In genomic region chr16:66294507-66294906, GRCh38 we compare ENCODE assay signal across 25 cellular contexts.
"Had no signal": no experiment of that assay in that cellular context is flagged by ENCODE, and none has a peak within 500 bp of the region (broad histone marks: within the 10 kb centered on the region; RNA-seq: fewer than 3 reads in every experiment).

No MANE protein-coding gene starts in this region.

- H3K27me3 Mint-ChIP-seq: activated CD4-positive, alpha-beta T cell treated with anti-CD3 and anti-CD28 coated beads for 36 hours had no signal

- H3K4me3 ChIP-seq: esophagus muscularis mucosa, gastrocnemius medialis had no signal

- H3K4me3 Mint-ChIP-seq: activated CD4-positive, alpha-beta T cell treated with anti-CD3 and anti-CD28 coated beads for 36 hours; activated CD4-positive, alpha-beta T cell treated with anti-CD3 and anti-CD28 coated beads, Interleukin-2, amount 10 ng/mL, durations not matched to agents 24 days and 14 days; activated CD8-positive, alpha-beta T cell treated with anti-CD3 and anti-CD28 coated beads for 36 hours; activated naive CD8-positive, alpha-beta T cell; activated T-helper 1 cell treated with anti-CD3 and anti-CD28 coated beads, Interleukin-12 subunit alpha, Interleukin-12 subunit beta, Interleukin-2, Interleukin-4 antibody, amounts not matched to agents 30 ng/mL and 10 ng/mL and 1 ng/mL, durations not matched to agents 14 hours and 24 hours and 36 hours; effector memory CD8-positive, alpha-beta T cell had no signal

- H3K27ac ChIP-seq: brain microvascular endothelial cell, esophagus muscularis mucosa, foreskin keratinocyte, gastrocnemius medialis had no signal

- ATAC-seq: activated CD4-positive, alpha-beta T cell treated with anti-CD3 and anti-CD28 coated beads for 36 hours; activated CD8-positive, alpha-beta T cell treated with anti-CD3 and anti-CD28 coated beads for 36 hours; effector memory CD8-positive, alpha-beta T cell; foreskin keratinocyte; gastrocnemius medialis had no signal

- H3K27me3 ChIP-seq: gastrocnemius medialis had no signal

- H3K27ac Mint-ChIP-seq: activated CD4-positive, alpha-beta T cell treated with anti-CD3 and anti-CD28 coated beads for 36 hours; activated CD4-positive, alpha-beta T cell treated with anti-CD3 and anti-CD28 coated beads, Interleukin-2, amount 10 ng/mL, durations not matched to agents 24 days and 14 days; activated CD8-positive, alpha-beta T cell treated with anti-CD3 and anti-CD28 coated beads for 36 hours; activated naive CD8-positive, alpha-beta T cell; activated T-helper 1 cell treated with anti-CD3 and anti-CD28 coated beads, Interleukin-12 subunit alpha, Interleukin-12 subunit beta, Interleukin-2, Interleukin-4 antibody, amounts not matched to agents 30 ng/mL and 10 ng/mL and 1 ng/mL, durations not matched to agents 14 hours and 24 hours and 36 hours; activated T-helper 2 cell treated with anti-CD3 and anti-CD28 coated beads, Interferon-gamma antibody, Interleukin-2, Interleukin-4, amounts not matched to agents 10 μg/mL and 5 μg/mL and 100 μg/mL, durations not matched to agents 14 hours and 24 hours and 36 hours; effector memory CD8-positive, alpha-beta T cell had no signal

- H3K4me1 ChIP-seq: esophagus muscularis mucosa, foreskin keratinocyte, gastrocnemius medialis had no signal

- H3K9me3 ChIP-seq: esophagus muscularis mucosa, gastrocnemius medialis had no signal

- DNase-seq: activated CD4-positive, alpha-beta T cell treated with anti-CD3 and anti-CD28 coated beads for 36 hours; activated CD4-positive, alpha-beta T cell treated with anti-CD3 and anti-CD28 coated beads, Interleukin-2, amount 10 ng/mL, durations not matched to agents 24 days and 14 days; activated CD4-positive, CD25-positive, alpha-beta regulatory T cell; activated CD4-positive, CD25-positive, alpha-beta regulatory T cell treated with anti-CD3 and anti-CD28 coated beads, Interleukin-2, amount 50 U/mL, for 72 hours; activated CD8-positive, alpha-beta T cell treated with anti-CD3 and anti-CD28 coated beads for 36 hours; activated gamma-delta T cell treated with Interleukin-2 at 50 U/mL for 16 hours; activated naive CD4-positive, alpha-beta T cell treated with anti-CD3 and anti-CD28 coated beads, Interleukin-2, amount 50 U/mL, for 16 hours; activated naive CD4-positive, alpha-beta T cell treated with Interleukin-2 at 50 U/mL for 16 hours; activated T-cell treated with anti-CD3 and anti-CD28 coated beads, Interleukin-2, amount 50 U/mL, for 1 hour; amniotic stem cell; anterior cingulate cortex; brain microvascular endothelial cell; cortex of kidney; dermis blood vessel endothelial cell; effector CD4-positive, alpha-beta T cell; effector memory CD8-positive, alpha-beta T cell; erythroblast; foreskin keratinocyte; gastrocnemius medialis; glutamatergic neuron; T-helper 2 cell had no signal

- H3K36me3 Mint-ChIP-seq: activated naive CD8-positive, alpha-beta T cell had no signal

- H3K9me3 Mint-ChIP-seq: activated CD4-positive, alpha-beta T cell treated with anti-CD3 and anti-CD28 coated beads, Interleukin-2, amount 10 ng/mL, durations not matched to agents 24 days and 14 days; activated CD8-positive, alpha-beta T cell treated with anti-CD3 and anti-CD28 coated beads for 36 hours had no signal

- H3K36me3 ChIP-seq: brain microvascular endothelial cell, esophagus muscularis mucosa, gastrocnemius medialis had no signal
